ENCODE assay signal across 35 cellular contexts in the genomic region with DNA sequence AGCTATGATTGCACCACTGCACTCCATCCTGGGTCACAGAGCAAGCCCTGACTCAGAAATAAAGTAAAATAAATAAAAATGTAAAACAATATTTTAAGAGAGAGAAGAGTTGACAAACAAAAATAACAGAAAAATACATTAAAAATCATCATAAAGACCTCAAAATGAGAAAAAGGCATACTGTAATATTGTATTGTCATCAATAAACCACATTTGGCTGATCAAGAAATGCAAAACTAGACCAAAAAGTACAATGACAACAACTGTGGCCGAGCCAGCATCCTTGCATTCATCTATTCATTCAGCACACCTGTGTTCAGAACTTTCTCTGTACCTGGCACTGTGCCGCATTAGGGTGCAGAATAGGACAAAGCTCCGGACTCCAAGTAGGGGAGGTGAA.
"Had no signal": no experiment of that assay in that cellular context is flagged by ENCODE, and none has a peak within 500 bp of the region (broad histone marks: within the 10 kb centered on the region; RNA-seq: fewer than 3 reads in every experiment).

No MANE protein-coding gene starts in this region.

- H3K27me3 ChIP-seq: MG63 had no signal

- H3K36me3 ChIP-seq: MG63 had no signal

- H3K4me3 ChIP-seq: MG63 had no signal

- DNase-seq: Kasumi-1, MG63, MM.1S, NCI-H1048, NCI-H1092, NCI-H1092 treated with DMSO at 0.1 percent for 48 hours, NCI-H1105, NCI-H1105 treated with DMSO at 0.1 percent for 48 hours, NCI-H1417, NCI-H1417 treated with DMSO at 0.1 percent for 48 hours, NCI-H1436, NCI-H1436 treated with DMSO at 0.1 percent for 48 hours, NCI-H146, NCI-H1694, NCI-H1694 treated with DMSO at 0.1 percent for 48 hours, NCI-H187, NCI-H187 treated with DMSO at 0.1 percent for 48 hours, NCI-H1930, NCI-H2029, NCI-H2029 treated with DMSO at 0.1 percent for 48 hours, NCI-H2081, NCI-H2081 treated with DMSO at 0.1 percent for 48 hours, NCI-H2107, NCI-H2171, NCI-H2171 treated with DMSO at 0.1 percent for 48 hours, NCI-H2227 treated with DMSO at 0.1 percent for 48 hours, NCI-H226, NCI-H345, NCI-H446, NCI-H446 treated with DMSO at 0.1 percent for 48 hours, NCI-H510A, NCI-H510A treated with DMSO at 0.1 percent for 48 hours, NCI-H524, NCI-H524 treated with DMSO at 0.1 percent for 48 hours, NCI-H526 had no signal

- H3K9me3 ChIP-seq: MG63 had no signal
